ENCODE assay signal across 15 cellular contexts in the genomic region with DNA sequence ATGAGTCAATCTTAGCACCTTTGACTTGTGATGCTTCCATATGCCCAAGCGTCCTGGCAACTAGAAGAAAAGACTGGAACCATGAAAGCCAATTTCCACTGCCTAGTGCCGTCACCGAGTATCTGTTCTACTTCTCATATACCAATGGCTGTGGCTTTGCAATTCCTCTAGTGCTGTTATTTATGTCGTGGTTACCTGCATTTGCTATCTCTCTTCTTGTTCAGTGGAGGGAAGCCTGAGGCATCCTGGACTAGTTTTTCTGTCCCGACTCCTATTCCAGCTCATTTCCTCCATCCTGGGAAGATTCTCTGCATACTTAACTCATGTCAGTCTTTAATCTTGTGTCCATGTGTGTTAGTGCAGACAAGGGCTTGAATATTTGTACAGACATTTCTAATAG.
"Had no signal": no experiment of that assay in that cellular context is flagged by ENCODE, and none has a peak within 500 bp of the region (broad histone marks: within the 10 kb centered on the region; RNA-seq: fewer than 3 reads in every experiment).

No MANE protein-coding gene starts in this region.

- H3K27me3 ChIP-seq: suprapubic skin, upper lobe of right lung had no signal

- DNase-seq: activated CD8-positive, alpha-beta memory T cell treated with anti-CD3 and anti-CD28 coated beads, Interleukin-2, amount 50 U/mL, for 4 hours; activated CD8-positive, alpha-beta T cell treated with anti-CD3 and anti-CD28 coated beads for 36 hours; activated naive CD8-positive, alpha-beta T cell treated with anti-CD3 and anti-CD28 coated beads, Interleukin-2, amount 50 U/mL, for 24 hours; effector CD8-positive, alpha-beta T cell; hippocampal formation; stimulated activated CD4-positive, alpha-beta T cell treated with anti-CD3 and anti-CD28 coated beads, Interleukin-4, amount 100 ng/mL, for 1 hour; stimulated activated CD8-positive, alpha-beta memory T cell treated with anti-CD3 and anti-CD28 coated beads, Interleukin-4, amount 100 ng/mL, for 48 hours; stimulated activated naive CD8-positive, alpha-beta T cell treated with anti-CD3 and anti-CD28 coated beads, Interleukin-15, Interleukin-2, amounts not matched to agents 100 U/mL and 50 U/mL, for 24 hours; SW 1271; upper lobe of right lung had no signal

- H3K27ac ChIP-seq: cardiac muscle cell, epithelial cell of prostate, suprapubic skin, upper lobe of right lung had no signal

- H3K4me3 ChIP-seq: cardiac muscle cell, coronary artery, lung, suprapubic skin, upper lobe of right lung had no signal

- H3K36me3 ChIP-seq: cardiac muscle cell had no signal

- ATAC-seq: activated CD8-positive, alpha-beta T cell treated with anti-CD3 and anti-CD28 coated beads for 36 hours; activated naive CD8-positive, alpha-beta T cell treated with anti-CD3 and anti-CD28 coated beads, Interleukin-2, amount 50 U/mL, for 24 hours; stimulated activated naive CD8-positive, alpha-beta T cell treated with anti-CD3 and anti-CD28 coated beads, Interleukin-15, Interleukin-2, amounts not matched to agents 100 U/mL and 50 U/mL, for 24 hours; upper lobe of right lung had no signal
